1 cellular context compared by ENCODE assay signal in genomic region chr12:88219861-88220260, GRCh38.
TF ChIP-seq lines count a peak whose summit lies in the region.

No MANE protein-coding gene starts in this region.

TF ChIP-seq in GM12878, 131 proteins besides CTCF, POLR2A, EP300 and RAD21:
- TF ChIP-seq IRF5 (IDR thresholded peaks at IDR 0.05; ENCODE audit: borderline replicate concordance) (no peak), CBX5 (IDR thresholded peaks at IDR 0.05; ENCODE audit: low read depth) (peak; percentile 75; the same call in 1 of the 2 replicates), IKZF1 (conservative IDR thresholded peaks at IDR 0.05) (no peak), BHLHE40 (IDR thresholded peaks at IDR 0.05; ENCODE audit: borderline replicate concordance in 1 of 2, low read depth in 2 of 2, low read length in 1 of 2) (no peak)
